In the genomic region with DNA sequence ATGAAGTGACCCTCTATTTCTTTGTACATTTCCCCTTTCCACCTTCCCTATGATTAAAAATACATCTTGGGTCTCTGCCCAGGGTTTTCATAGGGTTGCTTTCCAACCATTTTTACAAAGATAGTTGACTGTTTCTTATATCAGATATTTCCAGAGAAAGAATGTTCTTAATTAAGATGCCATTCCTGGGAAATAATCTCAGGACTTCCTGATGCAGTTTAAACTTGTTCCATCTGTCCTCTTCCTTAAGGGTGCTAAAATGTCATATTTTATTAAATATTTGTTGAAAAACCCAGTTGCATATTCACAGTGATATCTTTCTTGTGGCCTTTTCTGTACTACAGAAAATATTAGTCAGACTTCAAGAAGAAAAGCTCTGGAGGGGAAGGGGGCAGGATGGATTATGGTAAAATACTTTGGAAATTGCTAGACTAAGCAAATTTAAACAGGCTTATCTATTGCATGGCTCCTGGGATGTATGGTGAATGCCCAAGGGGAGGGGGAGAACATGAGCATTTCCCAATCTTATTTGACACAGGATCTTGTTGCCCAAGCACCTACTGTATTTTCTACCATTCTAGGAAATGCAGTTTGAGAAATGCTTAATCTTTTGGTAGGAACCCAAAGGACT, we compare ENCODE assay signal across 1 cellular context.
TF ChIP-seq lines count a peak whose summit lies in the region.

No MANE protein-coding gene starts in this region.

TF ChIP-seq in SK-N-SH, 30 proteins besides CTCF, POLR2A, EP300 and RAD21 (continued from another document):
- TF ChIP-seq, protein P1, sequence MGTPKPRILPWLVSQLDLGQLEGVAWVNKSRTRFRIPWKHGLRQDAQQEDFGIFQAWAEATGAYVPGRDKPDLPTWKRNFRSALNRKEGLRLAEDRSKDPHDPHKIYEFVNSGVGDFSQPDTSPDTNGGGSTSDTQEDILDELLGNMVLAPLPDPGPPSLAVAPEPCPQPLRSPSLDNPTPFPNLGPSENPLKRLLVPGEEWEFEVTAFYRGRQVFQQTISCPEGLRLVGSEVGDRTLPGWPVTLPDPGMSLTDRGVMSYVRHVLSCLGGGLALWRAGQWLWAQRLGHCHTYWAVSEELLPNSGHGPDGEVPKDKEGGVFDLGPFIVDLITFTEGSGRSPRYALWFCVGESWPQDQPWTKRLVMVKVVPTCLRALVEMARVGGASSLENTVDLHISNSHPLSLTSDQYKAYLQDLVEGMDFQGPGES (IDR thresholded peaks at IDR 0.05; ENCODE audit: low read depth, low read length) = no peak
- TF ChIP-seq TEAD4 (IDR thresholded peaks at IDR 0.05; ENCODE audit: borderline replicate concordance, insufficient read depth) (peak; percentile 76), RXRA (IDR thresholded peaks at IDR 0.05; ENCODE audit: borderline replicate concordance, low read depth) (peak; percentile 45; the same call in 1 of the 2 replicates), JUND (IDR thresholded peaks at IDR 0.05) (peak; percentile 52; the same call in 1 of the 2 replicates), GABPA (IDR thresholded peaks at IDR 0.05; ENCODE audit: low read depth) (no peak), RCOR1 (IDR thresholded peaks at IDR 0.05; ENCODE audit: low read length) (no peak), FOXJ3 (CRISPR knock-in tag; IDR thresholded peaks at IDR 0.05) (no peak), SIN3A (IDR thresholded peaks at IDR 0.05; ENCODE audit: borderline replicate concordance, low read depth, low read length) (no peak), NRF1 (IDR thresholded peaks at IDR 0.05; ENCODE audit: low read depth, low read length) (no peak), GATA2 (CRISPR knock-in tag; IDR thresholded peaks at IDR 0.05) (no peak), FOXM1 (IDR thresholded peaks at IDR 0.05; ENCODE audit: low read depth) (0 out of 2 replicates have a peak, but pooled peaks have one; percentile 28), POLR2AphosphoS5 (IDR thresholded peaks at IDR 0.05; ENCODE audit: low read depth, low read length) (peak; percentile 34; the same call in 1 of the 2 replicates), FOSL2 (IDR thresholded peaks at IDR 0.05; ENCODE audit: borderline replicate concordance, low read depth) (peak; percentile 14; the same call in 1 of the 2 replicates), YY1 (IDR thresholded peaks at IDR 0.05; ENCODE audit: low read depth) (no peak), EZH2phosphoT487 (IDR thresholded peaks at IDR 0.05; ENCODE audit: borderline replicate concordance, low read depth) (no peak)
- TF ChIP-seq, protein P2, sequence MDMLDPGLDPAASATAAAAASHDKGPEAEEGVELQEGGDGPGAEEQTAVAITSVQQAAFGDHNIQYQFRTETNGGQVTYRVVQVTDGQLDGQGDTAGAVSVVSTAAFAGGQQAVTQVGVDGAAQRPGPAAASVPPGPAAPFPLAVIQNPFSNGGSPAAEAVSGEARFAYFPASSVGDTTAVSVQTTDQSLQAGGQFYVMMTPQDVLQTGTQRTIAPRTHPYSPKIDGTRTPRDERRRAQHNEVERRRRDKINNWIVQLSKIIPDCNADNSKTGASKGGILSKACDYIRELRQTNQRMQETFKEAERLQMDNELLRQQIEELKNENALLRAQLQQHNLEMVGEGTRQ (IDR thresholded peaks at IDR 0.05; ENCODE audit: borderline replicate concordance, low read depth, low read length) = no peak
- TF ChIP-seq, protein P3, sequence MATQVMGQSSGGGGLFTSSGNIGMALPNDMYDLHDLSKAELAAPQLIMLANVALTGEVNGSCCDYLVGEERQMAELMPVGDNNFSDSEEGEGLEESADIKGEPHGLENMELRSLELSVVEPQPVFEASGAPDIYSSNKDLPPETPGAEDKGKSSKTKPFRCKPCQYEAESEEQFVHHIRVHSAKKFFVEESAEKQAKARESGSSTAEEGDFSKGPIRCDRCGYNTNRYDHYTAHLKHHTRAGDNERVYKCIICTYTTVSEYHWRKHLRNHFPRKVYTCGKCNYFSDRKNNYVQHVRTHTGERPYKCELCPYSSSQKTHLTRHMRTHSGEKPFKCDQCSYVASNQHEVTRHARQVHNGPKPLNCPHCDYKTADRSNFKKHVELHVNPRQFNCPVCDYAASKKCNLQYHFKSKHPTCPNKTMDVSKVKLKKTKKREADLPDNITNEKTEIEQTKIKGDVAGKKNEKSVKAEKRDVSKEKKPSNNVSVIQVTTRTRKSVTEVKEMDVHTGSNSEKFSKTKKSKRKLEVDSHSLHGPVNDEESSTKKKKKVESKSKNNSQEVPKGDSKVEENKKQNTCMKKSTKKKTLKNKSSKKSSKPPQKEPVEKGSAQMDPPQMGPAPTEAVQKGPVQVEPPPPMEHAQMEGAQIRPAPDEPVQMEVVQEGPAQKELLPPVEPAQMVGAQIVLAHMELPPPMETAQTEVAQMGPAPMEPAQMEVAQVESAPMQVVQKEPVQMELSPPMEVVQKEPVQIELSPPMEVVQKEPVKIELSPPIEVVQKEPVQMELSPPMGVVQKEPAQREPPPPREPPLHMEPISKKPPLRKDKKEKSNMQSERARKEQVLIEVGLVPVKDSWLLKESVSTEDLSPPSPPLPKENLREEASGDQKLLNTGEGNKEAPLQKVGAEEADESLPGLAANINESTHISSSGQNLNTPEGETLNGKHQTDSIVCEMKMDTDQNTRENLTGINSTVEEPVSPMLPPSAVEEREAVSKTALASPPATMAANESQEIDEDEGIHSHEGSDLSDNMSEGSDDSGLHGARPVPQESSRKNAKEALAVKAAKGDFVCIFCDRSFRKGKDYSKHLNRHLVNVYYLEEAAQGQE (IDR thresholded peaks at IDR 0.05; ENCODE audit: low read depth, low read length) = no peak
- TF ChIP-seq, protein P4, sequence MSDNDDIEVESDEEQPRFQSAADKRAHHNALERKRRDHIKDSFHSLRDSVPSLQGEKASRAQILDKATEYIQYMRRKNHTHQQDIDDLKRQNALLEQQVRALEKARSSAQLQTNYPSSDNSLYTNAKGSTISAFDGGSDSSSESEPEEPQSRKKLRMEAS (IDR thresholded peaks at IDR 0.05; ENCODE audit: low read depth) = no peak
